In the genomic region with DNA sequence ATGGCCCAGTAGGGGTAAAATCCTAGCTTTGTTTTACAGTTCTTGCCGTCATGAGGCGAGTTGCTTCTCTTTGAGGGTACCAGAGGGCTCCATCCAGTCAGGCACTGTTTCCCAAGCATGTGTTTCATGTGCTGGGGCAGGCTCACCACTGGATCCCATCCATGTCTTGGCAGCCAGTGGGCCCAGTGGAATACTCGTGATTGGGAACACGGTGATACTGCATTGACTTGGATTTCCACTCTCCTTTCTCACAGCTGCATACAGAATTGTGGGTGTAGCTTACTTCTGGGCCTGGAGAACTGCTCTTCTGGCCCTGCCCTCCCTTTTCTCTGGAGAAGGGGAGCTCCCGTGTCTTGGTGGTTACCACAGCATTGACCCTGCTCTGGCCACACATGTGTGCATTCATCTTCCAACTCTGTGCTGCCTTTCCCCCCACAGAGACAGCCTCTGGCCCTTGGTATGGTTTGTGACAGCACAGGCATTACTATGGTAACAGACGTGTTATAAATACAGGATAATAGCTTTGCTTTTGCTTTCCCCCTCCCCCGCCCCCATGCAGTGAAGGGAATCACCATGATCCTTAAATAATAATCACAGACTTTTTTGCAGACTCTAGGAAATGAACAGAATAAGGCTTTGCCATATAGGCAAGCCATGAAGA, we compare ENCODE assay signal across 20 cellular contexts. TPM values are rescaled to one million over a fixed set of nuclear protein-coding genes. Genes with fewer than 3 reads are reported as not detected.
DNase-seq lines count a peak whose midpoint lies in the region; ATAC-seq and TF ChIP-seq lines count a peak whose summit lies in the region.
"Had no signal": no experiment of that assay in that cellular context is flagged by ENCODE, and none has a peak within 500 bp of the region (broad histone marks: within the 10 kb centered on the region; RNA-seq: fewer than 3 reads in every experiment).

No MANE protein-coding gene starts in this region.

- CTCF ChIA-PET in RWPE1 (lab: Yijun Ruan, JAX): interaction anchor here (0.5 kb wide), 1 partner anchor 155 kb away, joined by 3 read pairs; no protein-coding TSS in a partner anchor

- H3K4me3 Mint-ChIP-seq in GM23338: no peak overlapping the region
- H3K4me3 Mint-ChIP-seq in neural crest cell: no peak overlapping the region

- H3K9me3 Mint-ChIP-seq in GM23338 (peaks cover 4% of the 10 kb centered on the region; the same call in 2 of the 3 replicates), neural crest cell (peaks cover 10% of the 10 kb centered on the region)

- no peaks in the 10 kb centered on the region for H4K20me1 ChIP-seq in GM23338 (replicated peaks; ENCODE audit: insufficient read depth)

- H3K27me3 ChIP-seq in GM23338 (ENCODE audit: insufficient read depth) (no peaks in the 10 kb centered on the region), heart left ventricle (no peaks in the 10 kb centered on the region)

- TF ChIP-seq POLR2A in heart left ventricle (IDR thresholded peaks at IDR 0.05): no peak

- H3K27ac Mint-ChIP-seq in GM23338: peak overlapping the region; percentile 44; the same call in 1 of the 2 replicates
- peak overlapping the region; percentile 40 for H3K27ac Mint-ChIP-seq in neural crest cell (ENCODE audit: unreplicated experiment)

- H3K79me2 ChIP-seq in GM23338 (replicated peaks; ENCODE audit: insufficient read depth): no peaks in the 10 kb centered on the region

- no peak for TF ChIP-seq CTCF in GM23338 (conservative IDR thresholded peaks at IDR 0.05; ENCODE audit: low read depth in 2 of 2)
- no peak for TF ChIP-seq CTCF in heart left ventricle (IDR thresholded peaks at IDR 0.05)
- TF ChIP-seq CTCF in neural crest cell (conservative IDR thresholded peaks at IDR 0.05): no peak
- no peak for TF ChIP-seq CTCF in RWPE1 (conservative IDR thresholded peaks at IDR 0.05; ENCODE audit: low read depth)

- ATAC-seq in GM23338: peak; percentile 47
- peak; percentile 92 to 94 (median 93) for ATAC-seq in heart left ventricle
- ATAC-seq in HG03175 (IDR thresholded peaks at IDR 0.05; ENCODE audit: unreplicated experiment): no peak

- 0 out of 2 replicates have a peak, but pooled peaks cover 3% of the 10 kb centered on the region for H3K9me2 ChIP-seq in GM23338 (ENCODE audit: insufficient read depth)

- H2AFZ ChIP-seq in GM23338: no peak overlapping the region

- no peaks in the 10 kb centered on the region for H3F3A ChIP-seq in GM23338 (replicated peaks; ENCODE audit: low read depth)

- WGBS in heart left ventricle, 4 donors: 53 to 59% (median 53%) methylated on average over 7 of the region's 7 CpGs

- H3K36me3 ChIP-seq in GM23338 (ENCODE audit: insufficient read depth) (no peaks in the 10 kb centered on the region), heart left ventricle (peaks cover 0 to 36% (median 4%) of the 10 kb centered on the region in 9 donors)

- H3K27me3 Mint-ChIP-seq in GM23338 (ENCODE audit: insufficient read depth, low read depth, poor library complexity) (no peaks in the 10 kb centered on the region), neural crest cell (ENCODE audit: low read depth) (no peaks in the 10 kb centered on the region)

- intact Hi-C loops in heart left ventricle (cut with DNase I): loop anchor here in 1 of 10 donors (1.0 kb wide), 1 partner anchor 12 kb away; no protein-coding TSS in a partner anchor

- H3K4me1 Mint-ChIP-seq in GM23338: peaks cover 38% of the 10 kb centered on the region
- H3K4me1 Mint-ChIP-seq in neural crest cell: no peaks in the 10 kb centered on the region

- DNase-seq in GM23338 (ENCODE audit: low spot score) (no peak), RPMI7951 (ENCODE audit: low read depth) (peak; percentile 15), heart left ventricle (peak; percentile 63 to 80 (median 71)), neural crest cell (ENCODE audit: low read depth, low spot score) (no peak), RWPE1 (ENCODE audit: low spot score) (no peak), DMS53 treated with DMSO at 0.1 percent for 48 hours (lab: John Stamatoyannopoulos, UW; ENCODE audit: unreplicated experiment) (no peak), mesenteric fat pad (ENCODE audit: low spot score) (no peak)
- DNase-seq: caudate nucleus; COR-L47; DND-41; erythroblast; Kasumi-1; NCI-H1092; NCI-H2171; NCI-H526 treated with DMSO at 0.1 percent for 48 hours; retina; stimulated activated CD4-positive, alpha-beta T cell treated with anti-CD3 and anti-CD28 coated beads, Interleukin-15, amount 100 ng/mL, for 24 hours; T-helper 2 cell had no signal

- POLR2A ChIA-PET in RWPE1 (lab: Yijun Ruan, JAX; ENCODE audit: low non-redundant PET): no interaction called here

- H3K36me3 Mint-ChIP-seq in GM23338 (ENCODE audit: low read depth): peaks cover 16% of the 10 kb centered on the region
- peaks cover 50% of the 10 kb centered on the region for H3K36me3 Mint-ChIP-seq in neural crest cell (ENCODE audit: low read depth)

- peaks cover 38% of the 10 kb centered on the region for H3K4me1 ChIP-seq in GM23338 (ENCODE audit: insufficient read depth)
- H3K4me1 ChIP-seq in heart left ventricle: peaks cover 0 to 43% (median 21%) of the 10 kb centered on the region in 12 donors

- H3K27ac ChIP-seq in GM23338 (ENCODE audit: low read depth) (no peak overlapping the region), heart left ventricle (peak overlapping the region in 8 of 12 donors; percentile 6 to 53 (median 33)), RWPE1 (no peak overlapping the region)

- H3K4me3 ChIP-seq in GM23338 (no peak overlapping the region), heart left ventricle (no peak overlapping the region)

- peak overlapping the region; percentile 11 for H3K4me2 ChIP-seq in GM23338

- H3K9me3 ChIP-seq in heart left ventricle: peaks cover 0 to 20% (median 0%) of the 10 kb centered on the region in 12 donors

TF ChIP-seq in GM23338, 12 proteins besides CTCF, POLR2A, EP300 and RAD21 (continues in another document):
- TF ChIP-seq ZNF331 (CRISPR knock-in tag; IDR thresholded peaks at IDR 0.05; ENCODE audit: low read depth) (no peak), ZNF114 (CRISPR knock-in tag; IDR thresholded peaks at IDR 0.05) (no peak), STAT1 (IDR thresholded peaks at IDR 0.05; ENCODE audit: unreplicated experiment) (no peak)
- TF ChIP-seq, protein P1, sequence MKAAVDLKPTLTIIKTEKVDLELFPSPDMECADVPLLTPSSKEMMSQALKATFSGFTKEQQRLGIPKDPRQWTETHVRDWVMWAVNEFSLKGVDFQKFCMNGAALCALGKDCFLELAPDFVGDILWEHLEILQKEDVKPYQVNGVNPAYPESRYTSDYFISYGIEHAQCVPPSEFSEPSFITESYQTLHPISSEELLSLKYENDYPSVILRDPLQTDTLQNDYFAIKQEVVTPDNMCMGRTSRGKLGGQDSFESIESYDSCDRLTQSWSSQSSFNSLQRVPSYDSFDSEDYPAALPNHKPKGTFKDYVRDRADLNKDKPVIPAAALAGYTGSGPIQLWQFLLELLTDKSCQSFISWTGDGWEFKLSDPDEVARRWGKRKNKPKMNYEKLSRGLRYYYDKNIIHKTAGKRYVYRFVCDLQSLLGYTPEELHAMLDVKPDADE (IDR thresholded peaks at IDR 0.05): no peak

RNA-seq across cellular contexts. Expression of a gene that starts 21.6 kb away (rescaled TPM):
- total RNA-seq in GM23338 (2014; rRNA removed; shearing (Covaris generic)): 3.0 and 3.1 TPM in 2 replicates
- polyA plus RNA-seq in GM23338 (2016; fragmentation: Nextera tagmentation; extraction: Ambion mirVana) (1.5 and 2.2 TPM in 2 replicates), heart left ventricle (10 to 100 TPM; 10.6 to 11.4 TPM)
- total RNA-seq in RPMI7951 (2014; rRNA removed; shearing (Covaris generic)): 0.49 and 0.60 TPM in 2 replicates
- total RNA-seq in heart left ventricle (10 to 100 TPM; 14.6 to 24.9 (median 16.5) TPM), neural crest cell (23.0 and 24.0 TPM in 2 replicates), mesenteric fat pad (11.0 TPM)
- polyA plus RNA-seq: BJ had no signal

RNA-seq across cellular contexts. Expression of a gene that starts 52.2 kb away (rescaled TPM):
- 14.5 and 16.7 TPM in 2 replicates for total RNA-seq in GM23338 (2014; rRNA removed; shearing (Covaris generic))
- polyA plus RNA-seq in GM23338 (2016; fragmentation: Nextera tagmentation; extraction: Ambion mirVana) (5.6 and 7.3 TPM in 2 replicates), heart left ventricle (10 to 100 TPM in 1 of 2 donors, 1 to 10 TPM in 1; 7.2 to 16.5 TPM)
- 16.7 and 20.2 TPM in 2 replicates for total RNA-seq in RPMI7951 (2014; rRNA removed; shearing (Covaris generic))
- total RNA-seq in heart left ventricle (10 to 100 TPM; 13.2 to 24.4 (median 14.4) TPM), neural crest cell (12.1 and 14.9 TPM in 2 replicates), mesenteric fat pad (11.5 TPM)

Comparison
In these comparisons a context has a peak if more than half of its experiments do, and no peak if none do; other contexts are left out.
1. DNase-seq: peak in RPMI7951 (single experiment) and heart left ventricle (5 of 5); none in GM23338 (single experiment), neural crest cell (single experiment), RWPE1 (single experiment), DMS53 treated with DMSO at 0.1 percent for 48 hours (single experiment) and mesenteric fat pad (single experiment).
2. H3K27ac ChIP-seq: peak in heart left ventricle (8 of 12); none in GM23338 (single experiment) and RWPE1 (single experiment).